In the genomic region with DNA sequence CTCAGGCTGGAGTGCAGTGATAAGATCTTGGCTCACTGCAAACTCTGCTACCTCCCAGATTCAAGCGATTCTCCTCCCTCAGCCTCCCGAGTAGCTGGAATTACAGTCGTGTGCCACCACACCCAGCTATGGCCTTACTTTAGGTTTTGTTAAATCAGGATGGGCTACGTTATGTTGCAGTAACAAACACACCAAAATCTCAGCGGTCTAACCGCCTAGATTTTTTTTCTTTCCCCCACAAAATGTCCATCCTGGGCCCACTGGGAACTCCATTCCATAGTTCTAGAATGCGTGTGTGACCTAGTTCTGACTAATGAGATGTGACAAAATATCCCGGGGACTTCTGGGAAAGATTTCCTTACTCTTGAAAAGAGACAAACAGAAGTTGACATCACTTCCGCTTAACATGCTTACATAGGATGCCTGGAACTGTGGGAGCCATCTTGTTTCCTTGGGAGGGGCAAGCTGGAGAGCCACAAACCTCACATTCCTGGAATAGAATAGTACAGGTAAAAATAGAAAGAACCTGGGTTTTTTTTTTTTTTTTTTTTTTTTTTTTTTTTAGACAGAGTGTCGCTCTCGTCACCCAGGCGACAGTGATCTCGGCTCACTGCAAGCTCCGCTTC, we compare ENCODE assay signal across 19 cellular contexts. TPM values are rescaled to one million over a fixed set of nuclear protein-coding genes. Genes with fewer than 3 reads are reported as not detected.
DNase-seq lines count a peak whose midpoint lies in the region; ATAC-seq, FAIRE-seq and TF ChIP-seq lines count a peak whose summit lies in the region.
"Had no signal": no experiment of that assay in that cellular context is flagged by ENCODE, and none has a peak within 500 bp of the region (broad histone marks: within the 10 kb centered on the region; RNA-seq: fewer than 3 reads in every experiment).

No MANE protein-coding gene starts in this region.

- TF ChIP-seq POLR2A in K562 (conservative IDR thresholded peaks at IDR 0.05), result no peak

- no peaks in the 10 kb centered on the region for H3F3A ChIP-seq in GM23338 (replicated peaks; ENCODE audit: low read depth)

- H3K27me3 ChIP-seq in GM23338 (ENCODE audit: insufficient read depth) (no peaks in the 10 kb centered on the region), K562 (ENCODE audit: control insufficient read depth in 2 of 2, insufficient read depth in 2 of 2, low read length in 2 of 2) (peaks cover 6 to 8% of the 10 kb centered on the region in 2 experiments; a peak in 3 of 5 replicates), mesenchymal stem cell (ENCODE audit: control insufficient read depth in 1 of 2, insufficient read depth in 1 of 2, low read length in 2 of 2) (no peaks in the 10 kb centered on the region)

- no peak overlapping the region for H3K23ac ChIP-seq in mesenchymal stem cell (ENCODE audit: low read length in 2 of 2)

- H2BK12ac ChIP-seq in mesenchymal stem cell (ENCODE audit: low read length in 2 of 2), result no peak overlapping the region

- no peak overlapping the region for H2BK5ac ChIP-seq in mesenchymal stem cell (ENCODE audit: low read depth, low read length, poor library complexity, severe bottlenecking)

- H2BK15ac ChIP-seq in mesenchymal stem cell (ENCODE audit: low read depth, poor library complexity, severe bottlenecking), result no peak overlapping the region

- intact Hi-C loops in K562 (cut with micrococcal nuclease), result no loop called here

- H3K79me2 ChIP-seq in GM23338 (replicated peaks; ENCODE audit: insufficient read depth) (no peaks in the 10 kb centered on the region), K562 (ENCODE audit: control insufficient read depth, insufficient read depth, low read length) (no peaks in the 10 kb centered on the region)

- FAIRE-seq in K562 (lab: Jason Lieb, UNC), result no peak
- FAIRE-seq: GM12891, GM18507 had no signal

- 21% methylated on average over 12 of the region's 14 CpGs for WGBS in K562 (ENCODE audit: insufficient coverage, low coverage, missing lambda C conversion rate)
- 88% methylated on average over 10 of the region's 14 CpGs for WGBS in mesenchymal stem cell

- no peak for TF ChIP-seq CTCF in GM23338 (conservative IDR thresholded peaks at IDR 0.05; ENCODE audit: low read depth in 2 of 2)
- TF ChIP-seq CTCF in HEK293 (tag by site-specific recombination; IDR thresholded peaks at IDR 0.05), result no peak
- no peak for TF ChIP-seq CTCF in K562 (IDR thresholded peaks at IDR 0.05 in 2 of 3, conservative IDR thresholded peaks at IDR 0.05 in 1 of 3; ENCODE audit: insufficient read depth in 2 of 3, low read depth in 1 of 3, low read length in 3 of 3)

- H3K36me3 ChIP-seq in GM23338 (ENCODE audit: insufficient read depth) (no peaks in the 10 kb centered on the region), HEK293 (ENCODE audit: control insufficient read depth in 2 of 2, insufficient read depth in 1 of 2, low read length in 2 of 2) (no peaks in the 10 kb centered on the region), K562 (ENCODE audit: control insufficient read depth, insufficient read depth, low read length) (no peaks in the 10 kb centered on the region), mesenchymal stem cell (ENCODE audit: control insufficient read depth in 1 of 2, insufficient read depth in 2 of 2, low read depth in 1 of 2, low read length in 2 of 2) (no peaks in the 10 kb centered on the region)

- no peaks in the 10 kb centered on the region for H3K9me3 Mint-ChIP-seq in GM23338

- H3K9me2 ChIP-seq in GM23338 (ENCODE audit: insufficient read depth), result peaks cover 2% of the 10 kb centered on the region; the same call in 1 of the 2 replicates

- in situ Hi-C loops in K562 (cut with MboI), result no loop called here

- H3K4me3 ChIP-seq in GM23338, result no peak overlapping the region
- no peak overlapping the region for H3K4me3 ChIP-seq in HEK293 (ENCODE audit: low read depth, low read length)
- no peak overlapping the region for H3K4me3 ChIP-seq in K562
- H3K4me3 ChIP-seq in mesenchymal stem cell (ENCODE audit: insufficient read depth in 1 of 2, low read depth in 1 of 2, low read length in 2 of 2), result no peak overlapping the region
- H3K4me3 ChIP-seq: GM23248 had no signal

- H3K27ac ChIP-seq in GM23338 (ENCODE audit: low read depth) (no peak overlapping the region), HEK293 (ENCODE audit: extremely low read depth, low read depth, low read length) (no peak overlapping the region), K562 (ENCODE audit: extremely low read depth, low read depth, low read length) (no peak overlapping the region), mesenchymal stem cell (ENCODE audit: low read length, poor library complexity, severe bottlenecking) (no peak overlapping the region)
- H3K27ac ChIP-seq: GM23248 had no signal

- no peak overlapping the region for H3K4me2 ChIP-seq in GM23338
- H3K4me2 ChIP-seq in K562 (ENCODE audit: insufficient read depth, low read length), result no peak overlapping the region; the same call in 1 of the 2 replicates
- H3K4me2 ChIP-seq in mesenchymal stem cell (ENCODE audit: low read length, poor library complexity, severe bottlenecking), result no peak overlapping the region

- BruUV-seq in K562 (replicated peaks; lab: Mats Ljungman, UMichigan), result no TSS peak

- H3K18ac ChIP-seq in mesenchymal stem cell (ENCODE audit: low read depth in 1 of 2, low read length in 2 of 2), result no peak overlapping the region

- H3K79me1 ChIP-seq in mesenchymal stem cell (replicated peaks; ENCODE audit: low read length, poor library complexity, severe bottlenecking), result no peaks in the 10 kb centered on the region

- DNase-seq in GM23338 (ENCODE audit: low spot score), result peak; percentile 16
- DNase-seq in K562 (ENCODE audit: extremely low read depth in 1 of 4, low spot score in 3 of 4), result peak in 2 of 4 experiments; percentile 21 to 25
- peak; percentile 9 for DNase-seq in retina
- DNase-seq in mesenchymal stem cell, result no peak
- no peak for DNase-seq in activated naive CD4-positive, alpha-beta T cell treated with anti-CD3 and anti-CD28 coated beads, Interleukin-2, amount 50 U/mL, for 16 hours
- DNase-seq: 8988T; C1 segment of cervical spinal cord; Calu3; CD4-positive, alpha-beta memory T cell; COR-L47; DMS53; DMS79 treated with DMSO at 0.1 percent for 48 hours; GF-D8; GM23248; H9 had no signal

- no peak overlapping the region for H3K4ac ChIP-seq in mesenchymal stem cell (ENCODE audit: low read depth in 1 of 2, low read length in 2 of 2)

- no peak overlapping the region for H2AK5ac ChIP-seq in mesenchymal stem cell (ENCODE audit: low read length, severe bottlenecking)

- H3K9me1 ChIP-seq in K562 (ENCODE audit: control insufficient read depth, insufficient read depth, low read length), result no peaks in the 10 kb centered on the region

- H3K9ac ChIP-seq in K562 (ENCODE audit: insufficient read depth in 1 of 2, low read depth in 2 of 2, low read length in 2 of 2), result no peak overlapping the region
- no peak overlapping the region for H3K9ac ChIP-seq in mesenchymal stem cell (ENCODE audit: low read length)
- H3K9ac ChIP-seq: GM23248 had no signal

- H4K20me1 ChIP-seq in GM23338 (replicated peaks; ENCODE audit: insufficient read depth), result no peaks in the 10 kb centered on the region
- H4K20me1 ChIP-seq in K562 (replicated peaks; ENCODE audit: control insufficient read depth, insufficient read depth, low read length), result no peaks in the 10 kb centered on the region

- no peak for TF ChIP-seq EP300 in K562 (IDR thresholded peaks at IDR 0.05; ENCODE audit: low read length)

- TF ChIP-seq RAD21 in K562 (CRISPR knock-in tag; conservative IDR thresholded peaks at IDR 0.05 in 1 of 2, IDR thresholded peaks at IDR 0.05 in 1 of 2), result no peak

- no peak overlapping the region for H2BK120ac ChIP-seq in mesenchymal stem cell (ENCODE audit: low read depth, low read length)

- H3K36me3 Mint-ChIP-seq in GM23338 (ENCODE audit: low read depth), result no peaks in the 10 kb centered on the region
- H3K36me3 Mint-ChIP-seq: CD4-positive, alpha-beta memory T cell had no signal

- H3K4me1 ChIP-seq in GM23338 (ENCODE audit: insufficient read depth) (no peaks in the 10 kb centered on the region), HEK293 (ENCODE audit: control insufficient read depth, insufficient read depth, low read length) (no peaks in the 10 kb centered on the region), K562 (replicated peaks in 1 of 2; ENCODE audit: control insufficient read depth in 2 of 2, insufficient read depth in 2 of 2, low read length in 2 of 2) (no peaks in the 10 kb centered on the region), mesenchymal stem cell (ENCODE audit: control insufficient read depth, insufficient read depth, low read depth, low read length) (no peaks in the 10 kb centered on the region)

- ATAC-seq in GM23338 (no peak), K562 (peak; percentile 55; the same call in 2 of the 3 replicates), GM19324 (IDR thresholded peaks at IDR 0.05; ENCODE audit: low FRiP score, unreplicated experiment) (no peak)

- H3K4me3 Mint-ChIP-seq in GM23338, result no peak overlapping the region
- H3K4me3 Mint-ChIP-seq: CD4-positive, alpha-beta memory T cell; H9 had no signal

- no peak overlapping the region for H3K14ac ChIP-seq in mesenchymal stem cell (ENCODE audit: low read length in 2 of 2)

- no peak overlapping the region for H4K8ac ChIP-seq in mesenchymal stem cell (ENCODE audit: low read length)

- H3K27me3 Mint-ChIP-seq in GM23338 (ENCODE audit: insufficient read depth, low read depth, poor library complexity), result no peaks in the 10 kb centered on the region

- H2AFZ ChIP-seq in GM23338 (no peak overlapping the region; the same call in 1 of the 2 replicates), K562 (ENCODE audit: low read depth, low read length) (peak overlapping the region; percentile 47), mesenchymal stem cell (ENCODE audit: low read depth, low read length) (no peak overlapping the region)
- H2AFZ ChIP-seq: GM23248 had no signal

- POLR2A ChIA-PET in HEK293 (lab: Yijun Ruan, JAX) (interaction anchor here (0.6 kb wide), 1 partner anchor 53 kb away, joined by 3 read pairs; no protein-coding TSS in a partner anchor), K562 (lab: Yijun Ruan, JAX) (interaction anchor here (0.9 kb wide), 1 partner anchor 10 kb away, joined by 5 read pairs; no protein-coding TSS in a partner anchor)

- H3K9me3 ChIP-seq in HEK293 (ENCODE audit: control insufficient read depth, insufficient read depth, low read depth, low read length) (no peaks in the 10 kb centered on the region), K562 (replicated peaks; ENCODE audit: control insufficient read depth, insufficient read depth, low read depth, low read length) (no peaks in the 10 kb centered on the region; the same call in 1 of the 2 replicates), mesenchymal stem cell (ENCODE audit: control insufficient read depth, low read length) (no peaks in the 10 kb centered on the region)

- no peaks in the 10 kb centered on the region for H3K4me1 Mint-ChIP-seq in GM23338
- H3K4me1 Mint-ChIP-seq: CD4-positive, alpha-beta memory T cell; H9 had no signal

- H3K27ac Mint-ChIP-seq in GM23338, result no peak overlapping the region
- H3K27ac Mint-ChIP-seq: CD4-positive, alpha-beta memory T cell; H9 had no signal

- no peak overlapping the region for H4K91ac ChIP-seq in mesenchymal stem cell (ENCODE audit: low read length)

- CTCF ChIA-PET in HEK293 (lab: Yijun Ruan, JAX) (interaction anchor here (0.8 to 1.4 kb wide), 2 partner anchors 39 to 54 kb away, joined by 3 to 5 read pairs; no protein-coding TSS in a partner anchor), K562 (lab: Yijun Ruan, JAX; ENCODE audit: low intra/inter-chr PET ratio) (no interaction called here)

RNA-seq across cellular contexts. Expression of a gene that starts 42.3 kb away (rescaled TPM):
- 20.5 and 20.6 TPM in 2 replicates for total RNA-seq in GM23338 (2014; rRNA removed; shearing (Covaris generic))
- 11.1 and 11.2 TPM in 2 replicates for polyA plus RNA-seq in GM23338 (2016; fragmentation: Nextera tagmentation; extraction: Ambion mirVana)
- 0.28 TPM in 1 of 2 replicates, not detected in the other for total RNA-seq in K562 (2011; cell fraction: chromatin; rRNA removed; ENCODE audit: low replicate concordance)
- under 0.01 and 0.17 TPM in 2 replicates for total RNA-seq in K562 (2011; cell fraction: nucleolus; rRNA removed)
- total RNA-seq in K562 (2011; cell fraction: nucleoplasm; rRNA removed), result 0.07 and 0.15 TPM in 2 replicates
- 0.04 TPM in 1 of 2 replicates, not detected in the other for total RNA-seq in K562 (2014; rRNA removed)
- total RNA-seq in K562 (2014; rRNA removed; fragmentation: Illumina TruSeq; extraction: Trizol), result 0.04 TPM in 1 of 2 replicates, not detected in the other
- 0.04 and 0.07 TPM in 2 replicates for total RNA-seq in K562 (2015; rRNA removed; fragmentation: Illumina TruSeq; extraction: Trizol)
- total RNA-seq in K562 (2021), result 0.16 and 0.20 TPM in 2 replicates
- polyA plus RNA-seq in K562 (2011; rRNA removed), result 0.07 and 0.24 TPM in 2 replicates
- 0.13 and 0.21 TPM in 2 replicates for polyA plus RNA-seq in K562 (2011; cell fraction: cytosol; rRNA removed)
- 0.28 and 0.44 TPM in 2 replicates for polyA plus RNA-seq in K562 (2011; cell fraction: nucleus; rRNA removed)
- polyA plus RNA-seq in K562 (2012), result 0.09 and 0.60 TPM in 2 replicates
- 0.07 and 0.10 TPM in 2 replicates for polyA plus RNA-seq in K562 (2014; fragmentation: Illumina TruSeq; extraction: Trizol)
- not detected for polyA plus RNA-seq in K562 (2014; fragmentation: Nextera tagmentation; extraction: Ambion mirVana)
- polyA plus RNA-seq in K562 (2014; rRNA removed), result 0.04 and 0.07 TPM in 2 replicates
- 0.07 and 0.18 TPM in 2 replicates for polyA minus RNA-seq in K562 (2011; rRNA and poly(A)+ RNA removed)
- polyA minus RNA-seq in K562 (2011; cell fraction: cytosol; rRNA and poly(A)+ RNA removed), result 0.29 and 0.64 TPM in 2 replicates
- polyA minus RNA-seq in K562 (2011; cell fraction: nucleus; rRNA and poly(A)+ RNA removed), result under 0.01 and 0.44 TPM in 2 replicates
- polyA plus RNA-seq in mesenchymal stem cell (2013, experiment 1 of 2), result 8.3 TPM
- 7.9 TPM for polyA plus RNA-seq in mesenchymal stem cell (2013, experiment 2 of 2)

Comparison
In these comparisons a context has a peak if more than half of its experiments do, and no peak if none do; other contexts are left out.
1. DNase-seq: peak in GM23338 (single experiment) and retina (single experiment); none in mesenchymal stem cell (single experiment) and activated naive CD4-positive, alpha-beta T cell treated with anti-CD3 and anti-CD28 coated beads, Interleukin-2, amount 50 U/mL, for 16 hours (single experiment).
2. RNA of a gene that starts 42.3 kb away (total RNA-seq): 20.5 to 20.6 TPM in GM23338; under 0.01 to 0.28 TPM in K562; every median in the first group is over 10 times any median in the second.